Comparison of ENCODE assay signal across 8 cellular contexts in genomic region chr6:10404799-10405524, GRCh38. TPM values are rescaled to one million over a fixed set of nuclear protein-coding genes. Genes with fewer than 3 reads are reported as not detected.
DNase-seq lines count a peak whose midpoint lies in the region; ATAC-seq and TF ChIP-seq lines count a peak whose summit lies in the region.

No MANE protein-coding gene starts in this region.

- no peak for TF ChIP-seq CTCF in CD8-positive, alpha-beta T cell (IDR thresholded peaks at IDR 0.05)
- TF ChIP-seq CTCF in MCF 10A (IDR thresholded peaks at IDR 0.05; ENCODE audit: unreplicated experiment) = no peak

- ATAC-seq in CD8-positive, alpha-beta T cell = no peak
- ATAC-seq in HG03432 (IDR thresholded peaks at IDR 0.05; ENCODE audit: unreplicated experiment) = peak; percentile 1
- no peak for ATAC-seq in naive thymus-derived CD8-positive, alpha-beta T cell
- no peak for ATAC-seq in GM18873 (IDR thresholded peaks at IDR 0.05; ENCODE audit: low FRiP score, unreplicated experiment)
- ATAC-seq in GM21576 (IDR thresholded peaks at IDR 0.05; ENCODE audit: unreplicated experiment) = no peak
- ATAC-seq in HG02642 (IDR thresholded peaks at IDR 0.05; ENCODE audit: poor library complexity, unreplicated experiment) = no peak

- peak overlapping the region; percentile 32 for H3K27ac Mint-ChIP-seq in CD8-positive, alpha-beta T cell
- peak overlapping the region; percentile 99 for H3K27ac Mint-ChIP-seq in MCF 10A (ENCODE audit: low read depth, unreplicated experiment)
- H3K27ac Mint-ChIP-seq in naive thymus-derived CD8-positive, alpha-beta T cell = peak overlapping the region in 4 of 10 donors; percentile 29 to 80 (median 59)

- H3K27ac ChIP-seq in CD8-positive, alpha-beta T cell (ENCODE audit: low read depth, low read length) = no peak overlapping the region

- DNase-seq in CD8-positive, alpha-beta T cell = no peak
- DNase-seq in MCF 10A (ENCODE audit: unreplicated experiment) = no peak
- no peak for DNase-seq in naive thymus-derived CD8-positive, alpha-beta T cell
- no peak for DNase-seq in NCI-H2029 (lab: John Stamatoyannopoulos, UW)

- POLR2A ChIA-PET in CD8-positive, alpha-beta T cell (lab: Charles Lee) = no interaction called here
- POLR2A ChIA-PET in MCF 10A (lab: Yijun Ruan, JAX) = interaction anchor here (0.5 to 13.2 kb wide), 18 partner anchors 9 to 1424 kb away, joined by 3 to 575 read pairs (median 8); partner anchors contain the start of gene TFAP2A
- POLR2A ChIA-PET in naive thymus-derived CD8-positive, alpha-beta T cell (lab: Charles Lee) = no interaction called here

- peaks cover 13% of the 10 kb centered on the region for H3K4me1 ChIP-seq in CD8-positive, alpha-beta T cell (ENCODE audit: insufficient read depth, low read length)

- peaks cover 46% of the 10 kb centered on the region for H3K27me3 Mint-ChIP-seq in CD8-positive, alpha-beta T cell (ENCODE audit: low read depth)
- H3K27me3 Mint-ChIP-seq in MCF 10A (ENCODE audit: insufficient read depth, unreplicated experiment) = no peaks in the 10 kb centered on the region
- H3K27me3 Mint-ChIP-seq in naive thymus-derived CD8-positive, alpha-beta T cell = peaks cover 34 to 79% (median 46%) of the 10 kb centered on the region in 5 donors

- H3K36me3 ChIP-seq in CD8-positive, alpha-beta T cell (ENCODE audit: insufficient read depth, low read length) = no peaks in the 10 kb centered on the region

- intact Hi-C loops in CD8-positive, alpha-beta T cell (cut with DNase I, micrococcal nuclease) = loop anchor here (1.0 to 10.0 kb wide), 6 partner anchors 289 to 1970 kb away; partner anchors contain the start of genes C6orf52 (in 2 of the 2), PAK1IP1 (in 2 of the 2), TMEM170B (in 2 of the 2) and SLC35B3 (in 1 of the 2)
- intact Hi-C loops in MCF 10A (cut with micrococcal nuclease) = loop anchor here (1.0 to 10.0 kb wide), 6 partner anchors 93 to 760 kb away; no protein-coding TSS in a partner anchor

- peaks cover 3% of the 10 kb centered on the region for H3K36me3 Mint-ChIP-seq in CD8-positive, alpha-beta T cell
- H3K36me3 Mint-ChIP-seq in MCF 10A (ENCODE audit: insufficient read depth, unreplicated experiment) = peaks cover 100% of the 10 kb centered on the region
- peaks cover 7 to 15% (median 14%) of the 10 kb centered on the region in 3 donors for H3K36me3 Mint-ChIP-seq in naive thymus-derived CD8-positive, alpha-beta T cell

- peaks cover 16% of the 10 kb centered on the region for H3K27me3 ChIP-seq in CD8-positive, alpha-beta T cell (ENCODE audit: insufficient read depth, low read length)

- CTCF ChIA-PET in CD8-positive, alpha-beta T cell (lab: Charles Lee) = no interaction called here
- CTCF ChIA-PET in MCF 10A (lab: Yijun Ruan, JAX) = interaction anchor here (0.7 to 4.2 kb wide), 10 partner anchors 8 to 992 kb away, joined by 3 to 41 read pairs (median 3); partner anchors contain the start of gene TFAP2A

- TSS peak; percentile 76 for BruUV-seq in MCF 10A (replicated peaks; lab: Mats Ljungman, UMichigan)

- peaks cover 15% of the 10 kb centered on the region for H3K4me1 Mint-ChIP-seq in CD8-positive, alpha-beta T cell (ENCODE audit: low read depth)
- H3K4me1 Mint-ChIP-seq in MCF 10A (ENCODE audit: insufficient read depth, unreplicated experiment) = peaks cover 68% of the 10 kb centered on the region
- H3K4me1 Mint-ChIP-seq in naive thymus-derived CD8-positive, alpha-beta T cell = peaks cover 3 to 18% (median 15%) of the 10 kb centered on the region in 4 donors

- H3K9me3 Mint-ChIP-seq in CD8-positive, alpha-beta T cell = peaks cover 47% of the 10 kb centered on the region
- no peaks in the 10 kb centered on the region for H3K9me3 Mint-ChIP-seq in MCF 10A (ENCODE audit: unreplicated experiment)
- peaks cover 17 to 68% (median 48%) of the 10 kb centered on the region in 9 donors for H3K9me3 Mint-ChIP-seq in naive thymus-derived CD8-positive, alpha-beta T cell

- H3K9me3 ChIP-seq in CD8-positive, alpha-beta T cell (ENCODE audit: low read length) = peaks cover 7% of the 10 kb centered on the region

- peak overlapping the region; percentile 73 for H3K4me3 Mint-ChIP-seq in CD8-positive, alpha-beta T cell
- peak overlapping the region; percentile 94 for H3K4me3 Mint-ChIP-seq in MCF 10A (ENCODE audit: unreplicated experiment)
- peak overlapping the region; percentile 1 to 86 (median 74) for H3K4me3 Mint-ChIP-seq in naive thymus-derived CD8-positive, alpha-beta T cell

- H3K4me3 ChIP-seq in CD8-positive, alpha-beta T cell (ENCODE audit: low read depth, low read length) = peak overlapping the region; percentile 71

RNA-seq across cellular contexts. Expression of gene TFAP2A, which starts 9.9 kb away (rescaled TPM):
- total RNA-seq in CD8-positive, alpha-beta T cell = under 1 TPM in 1 of 2 experiments, not detected in 1; 0.24 TPM
- 78.2 and 87.4 TPM in 2 replicates for total RNA-seq in MCF 10A (2022)
- total RNA-seq in naive thymus-derived CD8-positive, alpha-beta T cell = not detected
- not detected for polyA plus RNA-seq in naive thymus-derived CD8-positive, alpha-beta T cell

Comparison
In these comparisons a context has a peak if more than half of its experiments do, and no peak if none do; other contexts are left out.
1. RNA of gene TFAP2A, which starts 9.9 kb away (total RNA-seq): 78.2 to 87.4 TPM in MCF 10A; 0.24 TPM in CD8-positive, alpha-beta T cell and not detected in naive thymus-derived CD8-positive, alpha-beta T cell; every median in the first group is over 10 times any median in the second.
2. Peak in every context shown above with its lines, with median percentiles within 50 percentile points of each other: H3K4me3 Mint-ChIP-seq.